ENCODE assay signal across 9 cellular contexts in the genomic region with DNA sequence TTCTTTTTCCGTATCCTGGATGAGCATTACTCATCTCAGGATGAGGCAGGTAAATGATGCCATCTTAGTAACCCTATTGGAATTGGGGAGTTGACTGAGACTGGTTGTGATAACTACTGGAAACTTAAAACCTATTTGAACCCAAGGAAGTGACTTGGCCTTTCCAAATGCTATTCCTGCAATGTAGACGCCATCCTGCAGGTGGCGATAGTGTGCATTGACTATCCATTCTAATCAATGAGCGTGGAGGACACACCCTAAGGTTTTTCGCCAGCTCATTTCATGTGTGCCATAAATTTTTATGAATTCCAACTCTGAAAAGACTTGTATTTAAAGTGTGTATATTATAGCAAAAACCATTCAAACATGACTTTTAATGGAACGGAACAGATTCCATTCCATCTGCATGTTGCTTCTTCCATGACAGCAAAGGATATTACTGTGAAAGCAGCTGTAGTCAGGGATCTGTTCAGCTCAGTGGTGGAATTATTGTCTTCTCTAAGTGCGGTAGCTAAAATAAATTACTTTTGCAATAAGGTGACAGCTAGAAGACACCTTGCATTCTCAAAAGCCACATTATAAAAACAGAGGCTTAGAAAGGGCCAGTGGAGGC. TPM values are rescaled to one million over a fixed set of nuclear protein-coding genes. Genes with fewer than 3 reads are reported as not detected.
DNase-seq lines count a peak whose midpoint lies in the region; ATAC-seq and TF ChIP-seq lines count a peak whose summit lies in the region.
"Had no signal": no experiment of that assay in that cellular context is flagged by ENCODE, and none has a peak within 500 bp of the region (broad histone marks: within the 10 kb centered on the region; RNA-seq: fewer than 3 reads in every experiment).

No MANE protein-coding gene starts in this region.

- H3K79me2 ChIP-seq in KMS-11 (ENCODE audit: insufficient read depth, low read depth) (no peaks in the 10 kb centered on the region), neural progenitor cell (ENCODE audit: low read depth) (no peaks in the 10 kb centered on the region)

- peak; percentile 73 for TF ChIP-seq CTCF in KMS-11 (conservative IDR thresholded peaks at IDR 0.05; ENCODE audit: low read depth, low read length)
- TF ChIP-seq CTCF in astrocyte of the cerebellum (IDR thresholded peaks at IDR 0.05; ENCODE audit: low read depth, low read length, missing control alignments), result peak; percentile 50
- peak; percentile 88 for TF ChIP-seq CTCF in neural progenitor cell (IDR thresholded peaks at IDR 0.05)

- no peak for ATAC-seq in GM18861 (IDR thresholded peaks at IDR 0.05; ENCODE audit: unreplicated experiment)
- ATAC-seq in stimulated activated memory B cell treated with anti-CD40 and anti-IgM and Interleukin-4, amounts not matched to agents 10 μg/mL and 1 μg/mL and 100 μg/mL, for 72 hours, result no peak

- H3K4me2 ChIP-seq in KMS-11, result no peak overlapping the region
- no peak overlapping the region for H3K4me2 ChIP-seq in neural progenitor cell

- H3K9me3 ChIP-seq in neural progenitor cell (ENCODE audit: low read depth), result no peaks in the 10 kb centered on the region

- H3K4me3 ChIP-seq in KMS-11 (IDR thresholded peaks at IDR 0.05; ENCODE audit: insufficient read depth, low read depth, low read length), result no peak overlapping the region
- no peak overlapping the region for H3K4me3 ChIP-seq in astrocyte of the cerebellum (ENCODE audit: low read depth, low read length)
- H3K4me3 ChIP-seq in neural progenitor cell, result no peak overlapping the region

- DNase-seq in ELR (ENCODE audit: low read depth), result peak; percentile 42
- DNase-seq in astrocyte of the cerebellum (ENCODE audit: low read depth), result no peak
- DNase-seq in neural progenitor cell (ENCODE audit: low spot score), result peak; percentile 65
- DNase-seq in NCI-H2081 (lab: John Stamatoyannopoulos, UW), result no peak
- DNase-seq in NCI-H345 (lab: John Stamatoyannopoulos, UW), result no peak

- H3K27ac Mint-ChIP-seq in neural progenitor cell, result no peak overlapping the region
- no peak overlapping the region for H3K27ac Mint-ChIP-seq in stimulated activated memory B cell treated with anti-CD40 and anti-IgM and Interleukin-4, amounts not matched to agents 10 μg/mL and 1 μg/mL and 100 μg/mL, for 72 hours

- H3K36me3 Mint-ChIP-seq in neural progenitor cell, result peaks cover 44% of the 10 kb centered on the region
- peaks cover 93% of the 10 kb centered on the region for H3K36me3 Mint-ChIP-seq in stimulated activated memory B cell treated with anti-CD40 and anti-IgM and Interleukin-4, amounts not matched to agents 10 μg/mL and 1 μg/mL and 100 μg/mL, for 72 hours

- H3F3A ChIP-seq in neural progenitor cell (ENCODE audit: low read depth), result peaks cover 3% of the 10 kb centered on the region

- H3K27me3 ChIP-seq in KMS-11 (ENCODE audit: insufficient read depth, low read depth) (no peaks in the 10 kb centered on the region), neural progenitor cell (no peaks in the 10 kb centered on the region)

- H3K4me3 Mint-ChIP-seq in neural progenitor cell, result no peak overlapping the region
- H3K4me3 Mint-ChIP-seq in stimulated activated memory B cell treated with anti-CD40 and anti-IgM and Interleukin-4, amounts not matched to agents 10 μg/mL and 1 μg/mL and 100 μg/mL, for 72 hours, result no peak overlapping the region

- H3K9ac ChIP-seq in KMS-11, result no peak overlapping the region
- H3K9ac ChIP-seq in neural progenitor cell, result no peak overlapping the region

- H3K36me3 ChIP-seq in KMS-11 (ENCODE audit: insufficient read depth), result no peaks in the 10 kb centered on the region; the same call in 1 of the 2 replicates
- H3K36me3 ChIP-seq in neural progenitor cell, result no peaks in the 10 kb centered on the region

- H3K4me1 ChIP-seq in KMS-11 (ENCODE audit: low read depth, poor library complexity, severe bottlenecking), result no peaks in the 10 kb centered on the region
- H3K4me1 ChIP-seq in neural progenitor cell, result peaks cover 15% of the 10 kb centered on the region

- no peak overlapping the region for H3K27ac ChIP-seq in KMS-11
- H3K27ac ChIP-seq in neural progenitor cell, result no peak overlapping the region

- H3K9me3 Mint-ChIP-seq in neural progenitor cell, result peaks cover 18% of the 10 kb centered on the region
- H3K9me3 Mint-ChIP-seq in stimulated activated memory B cell treated with anti-CD40 and anti-IgM and Interleukin-4, amounts not matched to agents 10 μg/mL and 1 μg/mL and 100 μg/mL, for 72 hours, result peaks cover 5% of the 10 kb centered on the region

- H2AFZ ChIP-seq in KMS-11 (ENCODE audit: low read depth), result no peak overlapping the region
- H2AFZ ChIP-seq in neural progenitor cell (replicated peaks), result no peak overlapping the region

- in situ Hi-C loops in astrocyte of the cerebellum (cut with HindIII; ENCODE audit: low sequenced_read_pairs), result no loop called here

- peaks cover 16% of the 10 kb centered on the region for H3K4me1 Mint-ChIP-seq in neural progenitor cell
- peaks cover 10% of the 10 kb centered on the region for H3K4me1 Mint-ChIP-seq in stimulated activated memory B cell treated with anti-CD40 and anti-IgM and Interleukin-4, amounts not matched to agents 10 μg/mL and 1 μg/mL and 100 μg/mL, for 72 hours

- H3K27me3 Mint-ChIP-seq in neural progenitor cell (ENCODE audit: insufficient read depth, low read depth), result peaks cover 6% of the 10 kb centered on the region
- no peaks in the 10 kb centered on the region for H3K27me3 Mint-ChIP-seq in stimulated activated memory B cell treated with anti-CD40 and anti-IgM and Interleukin-4, amounts not matched to agents 10 μg/mL and 1 μg/mL and 100 μg/mL, for 72 hours

- H4K20me1 ChIP-seq in KMS-11 (ENCODE audit: insufficient read depth), result no peaks in the 10 kb centered on the region
- H4K20me1 ChIP-seq in neural progenitor cell (ENCODE audit: low read depth), result no peaks in the 10 kb centered on the region

RNA-seq across cellular contexts. Expression of a gene that starts 55.3 kb away (rescaled TPM):
- 7.2 TPM in 2 replicates for total RNA-seq in neural progenitor cell (ENCODE audit: low replicate concordance)
- total RNA-seq: T-helper 1 cell treated with Interleukin-12 subunit alpha and Interleukin-12 subunit beta and Interleukin-4 antibody, amounts not matched to agents 30 ng/mL and 1 ng/mL, for 36 hours had no signal

Comparison
In these comparisons a context has a peak if more than half of its experiments do, and no peak if none do; other contexts are left out.
1. DNase-seq: peak in ELR (single experiment) and neural progenitor cell (single experiment); none in astrocyte of the cerebellum (single experiment), NCI-H2081 (0 of 2) and NCI-H345 (single experiment).
2. Peak in every context shown above with its lines, with median percentiles within 50 percentile points of each other: CTCF ChIP-seq.